Comparison of ENCODE assay signal across 8 cellular contexts in genomic region chr5:132458651-132459030, GRCh38. TPM values are rescaled to one million over a fixed set of nuclear protein-coding genes. Genes with fewer than 3 reads are reported as not detected.
DNase-seq lines count a peak whose midpoint lies in the region; ATAC-seq and TF ChIP-seq lines count a peak whose summit lies in the region.

No MANE protein-coding gene starts in this region.

- no peaks in the 10 kb centered on the region for H4K20me1 ChIP-seq in Loucy (ENCODE audit: insufficient read depth, low read length, poor library complexity, severe bottlenecking)

- H3K27me3 ChIP-seq in Loucy (ENCODE audit: insufficient read depth, low read length, poor library complexity, severe bottlenecking) = no peaks in the 10 kb centered on the region

- H3K9me2 ChIP-seq in Loucy (replicated peaks; ENCODE audit: low read depth, low read length) = no peaks in the 10 kb centered on the region

- peaks cover 0 to 4% (median 0%) of the 10 kb centered on the region in 7 donors for H3K9me3 Mint-ChIP-seq in CD14-positive monocyte

- H3K4me1 Mint-ChIP-seq in CD14-positive monocyte = peaks cover 100% of the 10 kb centered on the region

- H3K36me3 Mint-ChIP-seq in CD14-positive monocyte = peaks cover 33 to 41% of the 10 kb centered on the region in 2 donors

- ATAC-seq in GM21423 (IDR thresholded peaks at IDR 0.05; ENCODE audit: unreplicated experiment) = peak; percentile 34
- ATAC-seq in esophagus mucosa = peak; percentile 42

- no peak for DNase-seq in CD14-positive monocyte (ENCODE audit: low spot score)
- no peak for DNase-seq in SK-N-DZ (ENCODE audit: low spot score)
- no peak for DNase-seq in dermis blood vessel endothelial cell
- no peak for DNase-seq in foreskin melanocyte
- DNase-seq in activated CD4-positive, alpha-beta T cell treated with anti-CD3 and anti-CD28 coated beads, Interleukin-2, amount 50 U/mL, for 1 hour = no peak

- H3K4me1 ChIP-seq in Loucy (ENCODE audit: insufficient read depth, low read length, poor library complexity, severe bottlenecking) = peaks cover 79% of the 10 kb centered on the region

- TF ChIP-seq CTCF in CD14-positive monocyte (IDR thresholded peaks at IDR 0.05) = no peak
- TF ChIP-seq CTCF in Loucy (conservative IDR thresholded peaks at IDR 0.05; ENCODE audit: low read length) = no peak

- no peaks in the 10 kb centered on the region; the same call in 1 of the 2 replicates for H3K36me3 ChIP-seq in Loucy (ENCODE audit: insufficient read depth, low read length)

- no peaks in the 10 kb centered on the region for H3K9me3 ChIP-seq in Loucy (ENCODE audit: insufficient read depth, low read depth, low read length)

- peaks cover 0 to 10% (median 0%) of the 10 kb centered on the region in 3 donors for H3K27me3 Mint-ChIP-seq in CD14-positive monocyte (ENCODE audit: low read depth in 3 of 3)

- peak overlapping the region; percentile 28 for H3K4me3 ChIP-seq in Loucy (ENCODE audit: low read length, poor library complexity, severe bottlenecking)

- H2AFZ ChIP-seq in Loucy (ENCODE audit: low read length) = no peak overlapping the region

- H3K4me2 ChIP-seq in Loucy (ENCODE audit: low read depth, low read length, poor library complexity, severe bottlenecking) = peak overlapping the region; percentile 75

- peak overlapping the region; percentile 68 for H3K9ac ChIP-seq in Loucy (ENCODE audit: low read depth, low read length, poor library complexity, severe bottlenecking)

- peaks cover 5% of the 10 kb centered on the region; the same call in 1 of the 2 replicates for H3F3A ChIP-seq in Loucy (ENCODE audit: low read depth)

- H3K27ac Mint-ChIP-seq in CD14-positive monocyte = peak overlapping the region; percentile 99 to 100 (median 100)

- H3K79me2 ChIP-seq in Loucy (ENCODE audit: insufficient read depth, low read length) = peaks cover 46% of the 10 kb centered on the region

- H3K4me3 Mint-ChIP-seq in CD14-positive monocyte = no peak overlapping the region

- intact Hi-C loops in CD14-positive monocyte (cut with micrococcal nuclease) = no loop called here

RNA-seq across cellular contexts. Expression of gene IRF1, which starts 31.9 kb away (rescaled TPM):
- 100 to 1,000 TPM; 125 to 129 TPM for polyA plus RNA-seq in CD14-positive monocyte
- total RNA-seq in esophagus mucosa = 9.1 TPM
- 1.4 and 1.5 TPM in 2 replicates for polyA plus RNA-seq in SK-N-DZ (2014; cell fraction: cytosol; rRNA removed)
- polyA plus RNA-seq in SK-N-DZ (2014; cell fraction: nucleus; rRNA removed) = 0.74 and 1.9 TPM in 2 replicates
- total RNA-seq in dermis blood vessel endothelial cell = 26.4 TPM in 2 replicates
